In the genomic region with DNA sequence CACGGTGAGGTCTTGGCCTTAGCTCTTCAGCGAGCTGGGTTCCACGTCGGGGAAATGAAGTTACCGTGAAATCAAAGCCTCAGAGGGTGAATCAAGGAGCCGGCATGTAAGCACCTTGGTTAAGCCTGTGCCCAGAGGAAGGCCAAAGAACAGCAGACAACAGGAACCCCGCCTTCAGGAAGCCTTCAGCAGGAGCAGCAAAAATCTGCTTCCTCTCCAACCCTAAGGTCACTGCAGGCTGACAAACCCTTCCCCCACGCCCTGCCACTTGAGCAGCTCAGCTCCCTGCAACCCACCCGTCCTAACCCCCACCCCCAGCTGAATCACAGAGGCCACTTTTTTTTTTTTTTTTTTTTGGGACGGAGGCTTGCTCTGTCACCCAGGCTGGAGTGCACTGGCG, we compare ENCODE assay signal across 9 cellular contexts.
DNase-seq lines count a peak whose midpoint lies in the region; ATAC-seq, FAIRE-seq and TF ChIP-seq lines count a peak whose summit lies in the region.
"Had no signal": no experiment of that assay in that cellular context is flagged by ENCODE, and none has a peak within 500 bp of the region (broad histone marks: within the 10 kb centered on the region; RNA-seq: fewer than 3 reads in every experiment).

No MANE protein-coding gene starts in this region.

- H3K4me3 Mint-ChIP-seq in IgD-negative memory B cell, result peak overlapping the region in 1 of 4 donors; percentile 91
- H3K4me3 Mint-ChIP-seq in activated CD4-positive, alpha-beta memory T cell treated with anti-CD3 and anti-CD28 coated beads, Interleukin-2, amount 10 ng/mL, durations not matched to agents 7 days and 5 days, result peak overlapping the region; percentile 41

- no peaks in the 10 kb centered on the region for H3K36me3 ChIP-seq in heart left ventricle
- H3K36me3 ChIP-seq: SJSA1 had no signal

- peaks cover 24 to 33% (median 24%) of the 10 kb centered on the region in 3 donors for H3K4me1 Mint-ChIP-seq in IgD-negative memory B cell
- peaks cover 26% of the 10 kb centered on the region for H3K4me1 Mint-ChIP-seq in activated CD4-positive, alpha-beta memory T cell treated with anti-CD3 and anti-CD28 coated beads, Interleukin-2, amount 10 ng/mL, durations not matched to agents 7 days and 5 days

- ATAC-seq in heart left ventricle, result peak; percentile 49 to 91 (median 88)
- no peak for ATAC-seq in GM21390 (IDR thresholded peaks at IDR 0.05; ENCODE audit: unreplicated experiment)

- POLR2A ChIA-PET in activated CD4-positive, alpha-beta memory T cell treated with anti-CD3 and anti-CD28 coated beads, Interleukin-2, amount 10 ng/mL, durations not matched to agents 7 days and 5 days (lab: Charles Lee), result interaction anchor here (0.8 to 1.2 kb wide), 3 partner anchors 14 to 165 kb away, joined by 3 to 4 read pairs (median 4); a partner anchor contains a TSS

- intact Hi-C loops in heart left ventricle (cut with DNase I), result loop anchor here in 2 of 10 donors (5.0 kb wide), 2 partner anchors 36 to 59 kb away; no protein-coding TSS in a partner anchor

- no peak for TF ChIP-seq CTCF in heart left ventricle (IDR thresholded peaks at IDR 0.05)

- H3K27me3 Mint-ChIP-seq in IgD-negative memory B cell, result no peaks in the 10 kb centered on the region
- H3K27me3 Mint-ChIP-seq in activated CD4-positive, alpha-beta memory T cell treated with anti-CD3 and anti-CD28 coated beads, Interleukin-2, amount 10 ng/mL, durations not matched to agents 7 days and 5 days, result peaks cover 14% of the 10 kb centered on the region

- peaks cover 0 to 24% (median 8%) of the 10 kb centered on the region in 12 donors for H3K4me1 ChIP-seq in heart left ventricle
- H3K4me1 ChIP-seq: SJSA1 had no signal

- DNase-seq in activated CD4-positive, alpha-beta memory T cell treated with anti-CD3 and anti-CD28 coated beads, Interleukin-2, amount 10 ng/mL, durations not matched to agents 7 days and 5 days, result peak; percentile 54
- DNase-seq in heart left ventricle, result peak; percentile 66 to 75 (median 72)
- peak; percentile 40 for DNase-seq in stimulated activated CD4-positive, alpha-beta T cell treated with anti-CD3 and anti-CD28 coated beads, Interleukin-15, amount 100 ng/mL, for 24 hours
- no peak for DNase-seq in HTR-8/SVneo (ENCODE audit: insufficient read length, low spot score)
- no peak for DNase-seq in NCI-H226
- no peak for DNase-seq in HUDEP-2 (lab: John Stamatoyannopoulos, UW; ENCODE audit: unreplicated experiment in 76 of 76)

- no peaks in the 10 kb centered on the region for H3K9me3 Mint-ChIP-seq in IgD-negative memory B cell
- no peaks in the 10 kb centered on the region for H3K9me3 Mint-ChIP-seq in activated CD4-positive, alpha-beta memory T cell treated with anti-CD3 and anti-CD28 coated beads, Interleukin-2, amount 10 ng/mL, durations not matched to agents 7 days and 5 days

- H3K27me3 ChIP-seq in heart left ventricle, result no peaks in the 10 kb centered on the region
- H3K27me3 ChIP-seq: SJSA1 had no signal

- TF ChIP-seq POLR2A in heart left ventricle (IDR thresholded peaks at IDR 0.05), result no peak

- FAIRE-seq in HTR-8/SVneo (lab: Jason Lieb, UNC), result no peak

- CTCF ChIA-PET in activated CD4-positive, alpha-beta memory T cell treated with anti-CD3 and anti-CD28 coated beads, Interleukin-2, amount 10 ng/mL, durations not matched to agents 7 days and 5 days (lab: Charles Lee), result interaction anchor here (1.2 to 1.3 kb wide), 2 partner anchors 107 to 110 kb away, joined by 3 to 7 read pairs; no protein-coding TSS in a partner anchor

- peak overlapping the region in 3 of 12 donors; percentile 8 to 18 (median 13) for H3K4me3 ChIP-seq in heart left ventricle
- H3K4me3 ChIP-seq: SJSA1 had no signal

- peak overlapping the region in 2 of 3 donors; percentile 89 to 90 for H3K27ac Mint-ChIP-seq in IgD-negative memory B cell
- peak overlapping the region; percentile 88 for H3K27ac Mint-ChIP-seq in activated CD4-positive, alpha-beta memory T cell treated with anti-CD3 and anti-CD28 coated beads, Interleukin-2, amount 10 ng/mL, durations not matched to agents 7 days and 5 days

- 37 to 59% (median 44%) methylated on average over 10 to 11 of the region's 11 CpGs for WGBS in heart left ventricle, 4 donors

- peak overlapping the region; percentile 48 to 88 (median 76) for H3K27ac ChIP-seq in heart left ventricle
- H3K27ac ChIP-seq: SJSA1 had no signal

- peaks cover 1% of the 10 kb centered on the region for H3K36me3 Mint-ChIP-seq in IgD-negative memory B cell
- no peaks in the 10 kb centered on the region for H3K36me3 Mint-ChIP-seq in activated CD4-positive, alpha-beta memory T cell treated with anti-CD3 and anti-CD28 coated beads, Interleukin-2, amount 10 ng/mL, durations not matched to agents 7 days and 5 days (ENCODE audit: low read depth)

- no peaks in the 10 kb centered on the region for H3K9me3 ChIP-seq in heart left ventricle
- H3K9me3 ChIP-seq: SJSA1 had no signal

Comparison
In these comparisons a context has a peak if more than half of its experiments do, and no peak if none do; other contexts are left out.
1. DNase-seq: peak in activated CD4-positive, alpha-beta memory T cell treated with anti-CD3 and anti-CD28 coated beads, Interleukin-2, amount 10 ng/mL, durations not matched to agents 7 days and 5 days (single experiment), heart left ventricle (5 of 5) and stimulated activated CD4-positive, alpha-beta T cell treated with anti-CD3 and anti-CD28 coated beads, Interleukin-15, amount 100 ng/mL, for 24 hours (single experiment); none in HTR-8/SVneo (single experiment), NCI-H226 (single experiment) and HUDEP-2 (0 of 76).